In the genomic region with DNA sequence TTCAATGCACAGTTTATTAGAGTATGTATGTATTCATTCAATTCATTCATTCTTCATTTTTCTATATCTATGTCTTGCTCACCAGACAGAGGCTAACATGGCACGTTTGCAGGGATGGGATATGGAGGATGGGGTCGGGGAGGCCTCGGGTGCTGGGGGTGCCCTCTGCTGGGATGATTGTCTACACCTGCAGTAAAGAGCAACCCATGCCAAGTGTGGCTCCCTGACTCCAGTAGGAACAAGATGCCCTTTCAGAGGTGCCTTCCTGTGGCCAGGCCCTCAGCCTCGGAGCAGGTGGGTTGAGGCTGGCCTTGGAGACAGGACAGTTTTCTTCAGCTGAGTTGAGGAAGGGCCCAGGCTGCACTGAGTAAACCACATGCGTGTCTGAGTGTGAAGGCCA, we compare ENCODE assay signal across 20 cellular contexts.
"Had no signal": no experiment of that assay in that cellular context is flagged by ENCODE, and none has a peak within 500 bp of the region (broad histone marks: within the 10 kb centered on the region; RNA-seq: fewer than 3 reads in every experiment).

No MANE protein-coding gene starts in this region.

- H3K27me3 ChIP-seq: tibial nerve, uterus had no signal

- H3K4me3 ChIP-seq: cardiac muscle cell, left lung, tibial nerve, uterus had no signal

- ATAC-seq: effector memory CD8-positive, alpha-beta T cell; left lung had no signal

- H3K36me3 ChIP-seq: cardiac muscle cell, left lung, tibial nerve, uterus had no signal

- H3K4me1 ChIP-seq: left lung, uterus had no signal

- DNase-seq: activated CD4-positive, CD25-positive, alpha-beta regulatory T cell treated with anti-CD3 and anti-CD28 coated beads, Interleukin-2, amount 50 U/mL, for 72 hours; activated gamma-delta T cell treated with Interleukin-2 at 50 U/mL for 16 hours; activated naive CD8-positive, alpha-beta T cell treated with anti-CD3 and anti-CD28 coated beads for 36 hours; activated T-cell treated with anti-CD3 and anti-CD28 coated beads for 4 hours; amniotic stem cell; effector memory CD8-positive, alpha-beta T cell; foreskin fibroblast; glutamatergic neuron; hypothalamus; left lung; midbrain; nucleus accumbens; posterior cingulate gyrus; stimulated activated naive CD4-positive, alpha-beta T cell treated with Interleukin-2 at 50 U/mL for 16 hours; substantia nigra; T-helper 1 cell; T-helper 9 cell; uterus had no signal

- H3K27ac ChIP-seq: cardiac muscle cell, left lung, tibial nerve, uterus had no signal

- H3K9me3 ChIP-seq: left lung, tibial nerve, uterus had no signal
